Comparison of ENCODE assay signal across 15 cellular contexts in the genomic region with DNA sequence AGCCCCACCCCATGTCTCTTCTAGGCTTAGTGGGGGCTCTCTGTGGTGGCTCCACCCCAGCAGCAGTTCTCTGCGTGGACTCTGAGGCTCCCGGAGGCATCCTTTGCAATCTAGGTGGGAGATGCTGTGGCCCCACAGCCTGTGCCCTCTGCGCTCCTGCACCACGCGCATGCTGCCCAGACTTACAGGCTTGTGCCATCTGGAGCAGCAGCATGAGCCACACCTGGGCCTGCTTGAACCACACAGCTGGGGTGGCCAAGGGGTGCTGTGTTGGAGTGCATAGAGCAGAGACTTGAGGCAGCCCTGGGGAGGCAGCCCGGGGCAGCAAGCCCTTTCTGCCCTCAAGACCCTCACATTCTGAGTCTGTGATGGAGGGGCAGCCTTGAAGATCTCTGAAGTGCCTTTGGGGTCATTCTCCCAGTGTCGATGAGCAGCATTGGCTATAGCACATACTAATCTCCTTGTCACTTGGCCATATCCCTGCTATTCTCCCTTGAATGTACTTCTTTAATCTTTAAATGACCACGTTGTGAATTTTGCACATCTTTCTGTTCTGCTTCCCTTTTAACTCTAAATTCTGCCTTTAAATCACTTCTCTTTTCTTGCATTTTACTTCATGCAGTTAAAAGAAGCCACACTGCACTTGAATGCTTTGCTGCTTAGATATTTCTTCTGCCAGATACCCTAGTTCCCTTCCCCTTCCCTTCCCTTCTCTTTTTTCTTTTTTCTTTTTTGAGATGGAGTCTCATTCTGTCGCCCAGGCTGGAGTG.
"Had no signal": no experiment of that assay in that cellular context is flagged by ENCODE, and none has a peak within 500 bp of the region (broad histone marks: within the 10 kb centered on the region; RNA-seq: fewer than 3 reads in every experiment).

No MANE protein-coding gene starts in this region.

- H3K4me3 Mint-ChIP-seq: activated naive CD4-positive, alpha-beta T cell treated with anti-CD3 and anti-CD28 coated beads, Interleukin-2, amount 10 ng/mL, durations not matched to agents 7 days and 5 days; activated naive CD8-positive, alpha-beta T cell treated with anti-CD3 and anti-CD28 coated beads, Interleukin-2, amount 50 U/mL, for 24 hours; brain; stimulated activated naive B cell treated with anti-CD40 and anti-IgM and Interleukin-4, amounts not matched to agents 10 μg/mL and 1 μg/mL and 100 μg/mL, for 72 hours had no signal

- H3K36me3 Mint-ChIP-seq: activated naive CD4-positive, alpha-beta T cell treated with anti-CD3 and anti-CD28 coated beads, Interleukin-2, amount 10 ng/mL, durations not matched to agents 7 days and 5 days; brain; stimulated activated naive B cell treated with anti-CD40 and anti-IgM and Interleukin-4, amounts not matched to agents 10 μg/mL and 1 μg/mL and 100 μg/mL, for 72 hours had no signal

- H3K27me3 Mint-ChIP-seq: activated naive CD8-positive, alpha-beta T cell treated with anti-CD3 and anti-CD28 coated beads, Interleukin-2, amount 50 U/mL, for 24 hours had no signal

- H3K9me3 ChIP-seq: ovary, sigmoid colon, tibial artery had no signal

- H3K36me3 ChIP-seq: ovary, sigmoid colon, tibial artery had no signal

- H3K4me1 Mint-ChIP-seq: activated naive CD4-positive, alpha-beta T cell treated with anti-CD3 and anti-CD28 coated beads, Interleukin-2, amount 10 ng/mL, durations not matched to agents 7 days and 5 days; activated naive CD8-positive, alpha-beta T cell treated with anti-CD3 and anti-CD28 coated beads, Interleukin-2, amount 50 U/mL, for 24 hours; brain; stimulated activated naive B cell treated with anti-CD40 and anti-IgM and Interleukin-4, amounts not matched to agents 10 μg/mL and 1 μg/mL and 100 μg/mL, for 72 hours had no signal

- ATAC-seq: activated naive CD8-positive, alpha-beta T cell treated with anti-CD3 and anti-CD28 coated beads, Interleukin-2, amount 50 U/mL, for 24 hours; foreskin keratinocyte; stimulated activated naive B cell treated with anti-CD40 and anti-IgM and Interleukin-4, amounts not matched to agents 10 μg/mL and 1 μg/mL and 100 μg/mL, for 72 hours had no signal

- H3K4me1 ChIP-seq: foreskin keratinocyte, sigmoid colon, tibial artery had no signal

- H3K27ac Mint-ChIP-seq: activated naive CD4-positive, alpha-beta T cell treated with anti-CD3 and anti-CD28 coated beads, Interleukin-2, amount 10 ng/mL, durations not matched to agents 7 days and 5 days; activated naive CD8-positive, alpha-beta T cell treated with anti-CD3 and anti-CD28 coated beads, Interleukin-2, amount 50 U/mL, for 24 hours; brain; stimulated activated naive B cell treated with anti-CD40 and anti-IgM and Interleukin-4, amounts not matched to agents 10 μg/mL and 1 μg/mL and 100 μg/mL, for 72 hours had no signal

- H3K27ac ChIP-seq: foreskin keratinocyte, hepatocyte, ovary, sigmoid colon, tibial artery had no signal

- H3K9me3 Mint-ChIP-seq: activated naive CD4-positive, alpha-beta T cell treated with anti-CD3 and anti-CD28 coated beads, Interleukin-2, amount 10 ng/mL, durations not matched to agents 7 days and 5 days; activated naive CD8-positive, alpha-beta T cell treated with anti-CD3 and anti-CD28 coated beads, Interleukin-2, amount 50 U/mL, for 24 hours; brain; stimulated activated naive B cell treated with anti-CD40 and anti-IgM and Interleukin-4, amounts not matched to agents 10 μg/mL and 1 μg/mL and 100 μg/mL, for 72 hours had no signal

- H3K4me3 ChIP-seq: hepatocyte, ovary, sigmoid colon, tibial artery had no signal

- DNase-seq: activated CD4-positive, alpha-beta T cell treated with anti-CD3 and anti-CD28 coated beads, Interleukin-2, amount 50 U/mL, for 4 hours; activated effector memory CD4-positive, alpha-beta T cell treated with Interleukin-2 at 50 U/mL for 16 hours; activated naive CD4-positive, alpha-beta T cell treated with anti-CD3 and anti-CD28 coated beads, Interleukin-2, amount 10 ng/mL, durations not matched to agents 7 days and 5 days; activated naive CD8-positive, alpha-beta T cell treated with anti-CD3 and anti-CD28 coated beads, Interleukin-2, amount 50 U/mL, for 24 hours; activated T-cell treated with anti-CD3 and anti-CD28 coated beads, Interleukin-2, amount 50 U/mL, for 1 hour; anterior cingulate cortex; central memory CD4-positive, alpha-beta T cell; foreskin keratinocyte; ovary; sigmoid colon; stimulated activated CD4-positive, alpha-beta T cell treated with anti-CD3 and anti-CD28 coated beads, Interleukin-4, amount 100 ng/mL, for 4 hours; stimulated activated naive B cell treated with anti-CD40 and anti-IgM and Interleukin-4, amounts not matched to agents 10 μg/mL and 1 μg/mL and 100 μg/mL, for 72 hours; tibial artery had no signal

- H3K27me3 ChIP-seq: foreskin keratinocyte, ovary, sigmoid colon had no signal
